25 cellular contexts compared by ENCODE assay signal in the genomic region with DNA sequence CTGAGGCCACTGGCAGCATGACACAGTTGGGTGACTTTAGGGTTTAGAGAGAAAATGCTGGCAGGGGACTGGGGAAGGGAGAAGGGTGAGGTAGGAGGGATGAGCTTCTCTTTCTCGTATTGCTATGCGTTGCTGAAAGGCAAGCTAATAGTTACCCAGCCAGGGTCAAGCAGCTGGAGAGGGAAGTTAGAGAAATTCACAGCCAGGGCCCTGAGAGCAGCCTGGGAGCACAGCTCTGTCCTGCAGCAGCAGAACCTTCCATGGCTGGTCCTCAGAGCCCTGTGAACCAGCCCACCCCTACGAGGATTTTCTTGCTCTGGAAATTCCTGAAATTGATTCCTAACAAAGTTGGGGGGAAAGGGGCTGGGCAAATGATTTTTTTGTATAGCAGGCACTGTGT.
DNase-seq lines count a peak whose midpoint lies in the region; ATAC-seq, FAIRE-seq and TF ChIP-seq lines count a peak whose summit lies in the region.
"Had no signal": no experiment of that assay in that cellular context is flagged by ENCODE, and none has a peak within 500 bp of the region (broad histone marks: within the 10 kb centered on the region; RNA-seq: fewer than 3 reads in every experiment).

No MANE protein-coding gene starts in this region.

- H3K36me3 Mint-ChIP-seq in CD14-positive monocyte (no peaks in the 10 kb centered on the region), astrocyte (ENCODE audit: low read depth, unreplicated experiment) (no peaks in the 10 kb centered on the region), nephron progenitor cell (ENCODE audit: low read depth) (no peaks in the 10 kb centered on the region), HFFc6 (ENCODE audit: low read depth) (no peaks in the 10 kb centered on the region; the same call in 1 of the 2 replicates)
- H3K36me3 Mint-ChIP-seq: CD8-positive, alpha-beta memory T cell; IgD-negative memory B cell had no signal

- H3K4me1 Mint-ChIP-seq in CD14-positive monocyte (peaks cover 62% of the 10 kb centered on the region), astrocyte (ENCODE audit: low read depth, unreplicated experiment) (peaks cover 57% of the 10 kb centered on the region), nephron progenitor cell (peaks cover 57% of the 10 kb centered on the region), HFFc6 (ENCODE audit: low read depth) (peaks cover 56% of the 10 kb centered on the region)
- H3K4me1 Mint-ChIP-seq: CD8-positive, alpha-beta memory T cell; IgD-negative memory B cell had no signal

- H3K23ac ChIP-seq in IMR-90 (ENCODE audit: low read depth, low read length) = no peak overlapping the region

- no peak for ATAC-seq in IMR-90 (ENCODE audit: low read depth)
- ATAC-seq: PC-3 had no signal

- H2BK20ac ChIP-seq in IMR-90 (ENCODE audit: low read depth, low read length) = peak overlapping the region; percentile 70; the same call in 1 of the 2 replicates

- TF ChIP-seq RAD21 in IMR-90 (IDR thresholded peaks at IDR 0.05; ENCODE audit: low read length) = no peak

- DNase-seq in CD14-positive monocyte (ENCODE audit: low spot score) (no peak), IMR-90 (no peak), astrocyte (ENCODE audit: low read depth) (no peak), nephron progenitor cell (no peak), NCI-H2171 (lab: John Stamatoyannopoulos, UW) (no peak), GDM1 (lab: John Stamatoyannopoulos, UW) (no peak), HFFc6 (no peak)
- DNase-seq: CD8-positive, alpha-beta memory T cell; DMS53; EL; Karpas-422; NCI-H1105; NCI-H2081; NCI-H510A treated with DMSO at 0.1 percent for 48 hours; NCI-H82; PC-3; RPMI8226; SW 1271 had no signal

- H4K5ac ChIP-seq in IMR-90 (ENCODE audit: low read depth, low read length) = peak overlapping the region; percentile 38; the same call in 1 of the 2 replicates

- no peak overlapping the region for H2BK15ac ChIP-seq in IMR-90 (ENCODE audit: low read depth, low read length)

- in situ Hi-C loops in IMR-90 (cut with MboI; ENCODE audit: low sequenced_read_pairs) = loop anchor here (10.0 to 25.0 kb wide), 2 partner anchors 165 to 1638 kb away; no protein-coding TSS in a partner anchor

- H3K4me3 ChIP-seq in IMR-90 (ENCODE audit: insufficient read depth, low read depth, low read length) (no peak overlapping the region), astrocyte (ENCODE audit: insufficient read depth, low read depth, low read length) (no peak overlapping the region)
- H3K4me3 ChIP-seq: BLaER1 treated with 17β-estradiol and CSF1 and Interleukin-3, amounts not matched to agents 10 nM and 100 nM; HAP-1; SJSA1 had no signal

- dilution Hi-C loops in IMR-90 (cut with HindIII; ENCODE audit: low sequenced_read_pairs, unreplicated experiment) = no loop called here

- peaks cover 0 to 9% (median 5%) of the 10 kb centered on the region in 3 donors for H3K27me3 Mint-ChIP-seq in CD14-positive monocyte (ENCODE audit: low read depth in 3 of 3)
- no peaks in the 10 kb centered on the region for H3K27me3 Mint-ChIP-seq in astrocyte (ENCODE audit: low read depth, unreplicated experiment)
- H3K27me3 Mint-ChIP-seq in nephron progenitor cell (ENCODE audit: low read depth, poor library complexity) = peaks cover 22% of the 10 kb centered on the region
- no peaks in the 10 kb centered on the region; the same call in 1 of the 2 replicates for H3K27me3 Mint-ChIP-seq in HFFc6 (ENCODE audit: insufficient read depth)
- H3K27me3 Mint-ChIP-seq: IgD-negative memory B cell had no signal

- no peak overlapping the region for H2AK9ac ChIP-seq in IMR-90 (replicated peaks; ENCODE audit: low read depth, low read length, poor library complexity)

- no CpG with 5 or more reads among the region's 3 CpGs for WGBS in IMR-90 (ENCODE audit: extremely low coverage in 2 of 2, insufficient read length in 1 of 2), 2 experiments

- no peak overlapping the region for H3K18ac ChIP-seq in IMR-90 (ENCODE audit: low read depth, low read length)

- H3K4me1 ChIP-seq in IMR-90 (ENCODE audit: control insufficient read depth, insufficient read depth, low read length) (peaks cover 23% of the 10 kb centered on the region), astrocyte (ENCODE audit: insufficient read depth, low read length) (peaks cover 53% of the 10 kb centered on the region)
- H3K4me1 ChIP-seq: HAP-1 had no signal

- H3K36me3 ChIP-seq in IMR-90 (ENCODE audit: control insufficient read depth, insufficient read depth, low read length) = no peaks in the 10 kb centered on the region
- H3K36me3 ChIP-seq in astrocyte (ENCODE audit: insufficient read depth, low read length) = no peaks in the 10 kb centered on the region
- H3K36me3 ChIP-seq: BLaER1 treated with 17β-estradiol and CSF1 and Interleukin-3, amounts not matched to agents 10 nM and 100 nM; HAP-1; SJSA1 had no signal

- H2AFZ ChIP-seq in IMR-90 (replicated peaks; ENCODE audit: low read length, poor library complexity) = no peak overlapping the region
- H2AFZ ChIP-seq in astrocyte (ENCODE audit: low read depth, low read length) = no peak overlapping the region

- peak overlapping the region in 1 of 2 donors; percentile 12 for H3K4me3 Mint-ChIP-seq in CD14-positive monocyte
- H3K4me3 Mint-ChIP-seq in astrocyte (ENCODE audit: unreplicated experiment) = no peak overlapping the region
- H3K4me3 Mint-ChIP-seq in nephron progenitor cell = peak overlapping the region; percentile 62
- no peak overlapping the region for H3K4me3 Mint-ChIP-seq in HFFc6
- H3K4me3 Mint-ChIP-seq: CD8-positive, alpha-beta memory T cell; IgD-negative memory B cell had no signal

- no TSS peak for BruUV-seq in IMR-90 (replicated peaks; lab: Mats Ljungman, UMichigan)

- H3K4me2 ChIP-seq in IMR-90 (ENCODE audit: low read depth, low read length) (no peak overlapping the region), astrocyte (ENCODE audit: low read length) (no peak overlapping the region)

- peaks cover 5 to 45% of the 10 kb centered on the region in 2 experiments; a peak in 3 of 4 replicates for H3K79me1 ChIP-seq in IMR-90 (ENCODE audit: low read depth in 1 of 2, low read length in 2 of 2)

- H2BK120ac ChIP-seq in IMR-90 (ENCODE audit: low read depth, low read length) = peak overlapping the region; percentile 59

- H2AK5ac ChIP-seq in IMR-90 (ENCODE audit: low read depth, low read length) = 0 out of 2 replicates have a peak overlapping the region, but pooled peaks have one; percentile 54

- H3K9me3 Mint-ChIP-seq in CD14-positive monocyte (peaks cover 0 to 2% (median 0%) of the 10 kb centered on the region in 7 donors), astrocyte (ENCODE audit: unreplicated experiment) (no peaks in the 10 kb centered on the region), nephron progenitor cell (no peaks in the 10 kb centered on the region), HFFc6 (no peaks in the 10 kb centered on the region)

- peaks cover 21% of the 10 kb centered on the region for H3K9me1 ChIP-seq in IMR-90 (ENCODE audit: insufficient read depth, low read length)

- no peak overlapping the region for H3K56ac ChIP-seq in IMR-90 (ENCODE audit: extremely low read depth, insufficient read depth, low read length)

- H3K27ac Mint-ChIP-seq in CD14-positive monocyte (peak overlapping the region in 5 of 7 donors; percentile 11 to 65 (median 50)), astrocyte (ENCODE audit: unreplicated experiment) (peak overlapping the region; percentile 81), nephron progenitor cell (no peak overlapping the region), HFFc6 (no peak overlapping the region; the same call in 1 of the 2 replicates)
- H3K27ac Mint-ChIP-seq: CD8-positive, alpha-beta memory T cell had no signal

- no peak for TF ChIP-seq CTCF in CD14-positive monocyte (IDR thresholded peaks at IDR 0.05)
- TF ChIP-seq CTCF in IMR-90 (conservative IDR thresholded peaks at IDR 0.05; ENCODE audit: low read depth, low read length) = no peak
- TF ChIP-seq CTCF in astrocyte (IDR thresholded peaks at IDR 0.05; ENCODE audit: insufficient read depth, low read depth, low read length) = no peak
- TF ChIP-seq CTCF in nephron progenitor cell (IDR thresholded peaks at IDR 0.05) = no peak
- no peak for TF ChIP-seq CTCF in HFFc6 (IDR thresholded peaks at IDR 0.05)

- H3K4ac ChIP-seq in IMR-90 (ENCODE audit: low read depth, low read length) = peak overlapping the region; percentile 38

- TF ChIP-seq POLR2A in IMR-90 (IDR thresholded peaks at IDR 0.05; ENCODE audit: low read depth, low read length) = no peak

- no peak overlapping the region for H3K9ac ChIP-seq in IMR-90 (ENCODE audit: low read depth, low read length)
- no peak overlapping the region for H3K9ac ChIP-seq in astrocyte (ENCODE audit: low read length)
- H3K9ac ChIP-seq: BLaER1 treated with 17β-estradiol and CSF1 and Interleukin-3, amounts not matched to agents 10 nM and 100 nM had no signal

- peak overlapping the region; percentile 42; the same call in 1 of the 2 replicates for H3K14ac ChIP-seq in IMR-90 (replicated peaks; ENCODE audit: low read depth, low read length)

- H3K9me3 ChIP-seq in IMR-90 (ENCODE audit: control insufficient read depth, insufficient read depth, low read length) = no peaks in the 10 kb centered on the region
- H3K9me3 ChIP-seq in astrocyte (ENCODE audit: insufficient read depth, low read depth, low read length) = no peaks in the 10 kb centered on the region
- H3K9me3 ChIP-seq: BLaER1 treated with 17β-estradiol and CSF1 and Interleukin-3, amounts not matched to agents 10 nM and 100 nM; HAP-1; SJSA1 had no signal

- H3K27ac ChIP-seq in IMR-90 (ENCODE audit: insufficient read depth, low read length) = no peak overlapping the region
- no peak overlapping the region for H3K27ac ChIP-seq in astrocyte (ENCODE audit: low read depth, low read length)
- H3K27ac ChIP-seq: BLaER1 treated with 17β-estradiol and CSF1 and Interleukin-3, amounts not matched to agents 10 nM and 100 nM; HL-60; SJSA1 had no signal

- FAIRE-seq in astrocyte (lab: Jason Lieb, UNC) = no peak
- FAIRE-seq: GM12891, GM18507 had no signal

- H4K20me1 ChIP-seq in IMR-90 (ENCODE audit: insufficient read depth, low read length) = no peaks in the 10 kb centered on the region
- no peaks in the 10 kb centered on the region for H4K20me1 ChIP-seq in astrocyte (ENCODE audit: insufficient read depth, low read length)
- H4K20me1 ChIP-seq: BLaER1 treated with 17β-estradiol and CSF1 and Interleukin-3, amounts not matched to agents 10 nM and 100 nM had no signal

- CTCF ChIA-PET in IMR-90 (lab: Yijun Ruan, JAX) = no interaction called here

- H2BK5ac ChIP-seq in IMR-90 (ENCODE audit: low read depth, low read length, poor library complexity, severe bottlenecking) = no peak overlapping the region

- H3K27me3 ChIP-seq in IMR-90 (ENCODE audit: control insufficient read depth, insufficient read depth, low read length) (no peaks in the 10 kb centered on the region), astrocyte (ENCODE audit: insufficient read depth, low read length) (no peaks in the 10 kb centered on the region)
- H3K27me3 ChIP-seq: BLaER1 treated with 17β-estradiol and CSF1 and Interleukin-3, amounts not matched to agents 10 nM and 100 nM; SJSA1 had no signal

- H4K91ac ChIP-seq in IMR-90 (ENCODE audit: insufficient read depth, low read depth, low read length) = no peak overlapping the region

- POLR2A ChIA-PET in IMR-90 (lab: Charles Lee; ENCODE audit: unreplicated experiment) = no interaction called here

- H4K8ac ChIP-seq in IMR-90 (ENCODE audit: low read depth in 2 of 2, low read length in 2 of 2) = peak overlapping the region in 1 of 2 experiments; percentile 55; a peak in 1 of 4 replicates

- intact Hi-C loops in CD14-positive monocyte (cut with micrococcal nuclease) (no loop called here), IMR-90 (cut with micrococcal nuclease) (no loop called here)

- peaks cover 82% of the 10 kb centered on the region for H3K79me2 ChIP-seq in astrocyte (ENCODE audit: insufficient read depth, low read length)

Comparison
In these comparisons a context has a peak if more than half of its experiments do, and no peak if none do; other contexts are left out.
1. H3K27ac Mint-ChIP-seq: peak in CD14-positive monocyte (5 of 7) and astrocyte (single experiment); none in nephron progenitor cell (single experiment) and HFFc6 (single experiment).